ENCODE assay signal across 9 cellular contexts in the genomic region with DNA sequence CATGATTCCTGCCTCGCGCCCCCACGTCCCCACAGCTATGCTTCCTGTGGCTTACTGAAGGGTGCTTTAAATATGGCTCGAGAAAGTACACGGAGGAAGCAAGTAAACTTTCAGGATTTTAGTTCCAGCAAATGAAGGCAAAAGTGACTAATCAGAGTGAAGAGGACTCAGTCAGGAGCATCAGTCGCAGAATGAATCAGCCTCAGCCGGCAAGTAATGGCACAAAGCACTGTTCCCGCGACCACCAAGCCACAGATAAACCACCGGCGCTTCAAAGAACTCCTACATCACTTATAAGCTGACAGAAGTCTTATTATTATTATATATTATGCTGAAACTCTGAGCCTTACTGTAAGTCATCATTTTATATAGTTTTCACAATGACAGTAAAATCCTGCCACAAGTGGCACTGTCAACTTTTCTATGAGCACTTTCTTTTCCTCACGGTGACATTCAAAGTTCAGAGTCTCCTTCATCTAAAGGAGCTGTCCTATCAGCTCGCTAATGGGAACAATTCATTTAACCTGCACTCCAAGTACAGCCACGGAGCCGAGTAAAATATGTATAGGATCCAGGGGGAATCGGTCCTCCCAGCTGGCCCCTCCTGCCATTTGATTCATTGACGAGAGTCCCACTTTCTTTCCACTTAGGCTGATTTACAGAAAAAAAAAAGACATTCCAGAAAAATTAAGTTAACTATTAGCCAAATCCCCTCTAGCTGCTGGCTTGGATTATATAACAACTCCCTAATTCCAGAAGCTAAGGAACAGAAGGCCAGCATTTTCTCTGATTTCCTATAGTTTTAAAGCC.
DNase-seq lines count a peak whose midpoint lies in the region; ATAC-seq and TF ChIP-seq lines count a peak whose summit lies in the region.
"Had no signal": no experiment of that assay in that cellular context is flagged by ENCODE, and none has a peak within 500 bp of the region (broad histone marks: within the 10 kb centered on the region; RNA-seq: fewer than 3 reads in every experiment).

No MANE protein-coding gene starts in this region.

- ATAC-seq in HG02763 (IDR thresholded peaks at IDR 0.05; ENCODE audit: unreplicated experiment): no peak
- ATAC-seq in HG03439 (IDR thresholded peaks at IDR 0.05; ENCODE audit: unreplicated experiment): no peak

- BruUV-seq in OCI-LY7 (replicated peaks; lab: Mats Ljungman, UMichigan): no TSS peak

- no peaks in the 10 kb centered on the region for H3K79me2 ChIP-seq in OCI-LY7 (ENCODE audit: insufficient read depth, low read depth, low read length)

- H3K9me3 Mint-ChIP-seq in activated naive CD4-positive, alpha-beta T cell treated with anti-CD3 and anti-CD28 coated beads for 36 hours: no peaks in the 10 kb centered on the region
- no peaks in the 10 kb centered on the region for H3K9me3 Mint-ChIP-seq in nephron

- peaks cover 80% of the 10 kb centered on the region for H3K4me1 Mint-ChIP-seq in activated naive CD4-positive, alpha-beta T cell treated with anti-CD3 and anti-CD28 coated beads for 36 hours (ENCODE audit: low read depth)
- H3K4me1 Mint-ChIP-seq in nephron: peaks cover 27% of the 10 kb centered on the region

- H4K20me1 ChIP-seq in OCI-LY7 (ENCODE audit: insufficient read depth, low read length): no peaks in the 10 kb centered on the region

- TF ChIP-seq POLR2A in uterus (IDR thresholded peaks at IDR 0.05): no peak

- H2AFZ ChIP-seq in OCI-LY7 (ENCODE audit: low read length): no peak overlapping the region

- no peak overlapping the region for H3K4me2 ChIP-seq in OCI-LY7 (ENCODE audit: low read length)

- DNase-seq in activated CD4-positive, alpha-beta T cell treated with anti-CD3 and anti-CD28 coated beads for 1 hour: peak; percentile 28
- peak; percentile 94 for DNase-seq in activated naive CD4-positive, alpha-beta T cell treated with anti-CD3 and anti-CD28 coated beads for 36 hours
- peak; percentile 54 for DNase-seq in stimulated activated CD8-positive, alpha-beta memory T cell treated with anti-CD3 and anti-CD28 coated beads, Interleukin-7, amount 100 ng/mL, for 24 hours (ENCODE audit: low read depth)
- DNase-seq in uterus (no peak), OCI-LY7 (ENCODE audit: low spot score) (no peak)
- DNase-seq: mammary epithelial cell had no signal

- peaks cover under 1% of the 10 kb centered on the region for H3K36me3 Mint-ChIP-seq in activated naive CD4-positive, alpha-beta T cell treated with anti-CD3 and anti-CD28 coated beads for 36 hours (ENCODE audit: low read depth)
- no peaks in the 10 kb centered on the region for H3K36me3 Mint-ChIP-seq in nephron (ENCODE audit: low read depth)

- no peak for TF ChIP-seq CTCF in nephron (IDR thresholded peaks at IDR 0.05; ENCODE audit: unreplicated experiment in 3 of 3)
- TF ChIP-seq CTCF in uterus (IDR thresholded peaks at IDR 0.05): no peak
- no peak for TF ChIP-seq CTCF in OCI-LY7 (conservative IDR thresholded peaks at IDR 0.05; ENCODE audit: low read length)

- H3K4me1 ChIP-seq in uterus (no peaks in the 10 kb centered on the region), OCI-LY7 (ENCODE audit: insufficient read depth, low read length, poor library complexity, severe bottlenecking) (no peaks in the 10 kb centered on the region)

- no peaks in the 10 kb centered on the region for H3K36me3 ChIP-seq in uterus
- H3K36me3 ChIP-seq in OCI-LY7 (ENCODE audit: insufficient read depth, low read length): no peaks in the 10 kb centered on the region

- H3K9me2 ChIP-seq in OCI-LY7 (ENCODE audit: insufficient read depth, low read length): no peaks in the 10 kb centered on the region

- H3K4me3 ChIP-seq in uterus: no peak overlapping the region
- no peak overlapping the region for H3K4me3 ChIP-seq in OCI-LY7 (ENCODE audit: low read depth, low read length, poor library complexity, severe bottlenecking)

- H3K27ac ChIP-seq in uterus (no peak overlapping the region), OCI-LY7 (ENCODE audit: low read depth, low read length, poor library complexity, severe bottlenecking) (no peak overlapping the region)

- H3K9me3 ChIP-seq in uterus (no peaks in the 10 kb centered on the region), OCI-LY7 (ENCODE audit: low read length) (no peaks in the 10 kb centered on the region)

- POLR2A ChIA-PET in OCI-LY7 (lab: Charles Lee): no interaction called here

- peak overlapping the region; percentile 88 for H3K27ac Mint-ChIP-seq in activated naive CD4-positive, alpha-beta T cell treated with anti-CD3 and anti-CD28 coated beads for 36 hours
- H3K27ac Mint-ChIP-seq in nephron: peak overlapping the region; percentile 15 to 65 (median 27)

- H3K27me3 Mint-ChIP-seq in activated naive CD4-positive, alpha-beta T cell treated with anti-CD3 and anti-CD28 coated beads for 36 hours (ENCODE audit: low read depth): no peaks in the 10 kb centered on the region
- peaks cover 6% of the 10 kb centered on the region for H3K27me3 Mint-ChIP-seq in nephron (ENCODE audit: low read depth)

- H3K27me3 ChIP-seq in uterus: no peaks in the 10 kb centered on the region

- peak overlapping the region; percentile 20 for H3K4me3 Mint-ChIP-seq in activated naive CD4-positive, alpha-beta T cell treated with anti-CD3 and anti-CD28 coated beads for 36 hours
- H3K4me3 Mint-ChIP-seq in nephron: peak overlapping the region in 1 of 3 experiments; percentile 5

- CTCF ChIA-PET in activated naive CD4-positive, alpha-beta T cell treated with anti-CD3 and anti-CD28 coated beads for 36 hours (lab: Charles Lee): interaction anchor here (0.6 to 2.1 kb wide), 15 partner anchors 13 to 204 kb away, joined by 3 to 7 read pairs (median 3); no protein-coding TSS in a partner anchor
- CTCF ChIA-PET in OCI-LY7 (lab: Charles Lee; ENCODE audit: unreplicated experiment): no interaction called here

- intact Hi-C loops in activated naive CD4-positive, alpha-beta T cell treated with anti-CD3 and anti-CD28 coated beads for 36 hours (cut with micrococcal nuclease): loop anchor here (1.0 to 2.0 kb wide), 5 partner anchors 17 to 205 kb away; no protein-coding TSS in a partner anchor
- intact Hi-C loops in uterus (cut with DNase I; ENCODE audit: low total_unique reads) (loop anchor here (10.0 kb wide), 1 partner anchor 51 kb away; no protein-coding TSS in a partner anchor), OCI-LY7 (cut with micrococcal nuclease; ENCODE audit: unreplicated experiment) (no loop called here)

Comparison
In these comparisons a context has a peak if more than half of its experiments do, and no peak if none do; other contexts are left out.
1. DNase-seq: peak in activated CD4-positive, alpha-beta T cell treated with anti-CD3 and anti-CD28 coated beads for 1 hour (single experiment), activated naive CD4-positive, alpha-beta T cell treated with anti-CD3 and anti-CD28 coated beads for 36 hours (single experiment) and stimulated activated CD8-positive, alpha-beta memory T cell treated with anti-CD3 and anti-CD28 coated beads, Interleukin-7, amount 100 ng/mL, for 24 hours (single experiment); none in uterus (0 of 2) and OCI-LY7 (single experiment).